ENCODE assay signal across 15 cellular contexts in genomic region chr10:63553031-63553430, GRCh38. TPM values are rescaled to one million over a fixed set of nuclear protein-coding genes. Genes with fewer than 3 reads are reported as not detected.
A peak's percentile ranks its signal among the peaks of the same experiment; 100 is the strongest.
DNase-seq lines count a peak whose midpoint lies in the region; ATAC-seq, FAIRE-seq and TF ChIP-seq lines count a peak whose summit lies in the region.
"Had no signal": no experiment of that assay in that cellular context is flagged by ENCODE, and none has a peak within 500 bp of the region (broad histone marks: within the 10 kb centered on the region; RNA-seq: fewer than 3 reads in every experiment).

No MANE protein-coding gene starts in this region.

- H3K27ac ChIP-seq in AG04450 (ENCODE audit: low read depth, low read length) (peak overlapping the region; percentile 34), brain microvascular endothelial cell (peak overlapping the region; percentile 100), transverse colon (no peak overlapping the region), HepG2 (ENCODE audit: extremely low read length, insufficient read depth, low read length) (no peak overlapping the region)
- H3K27ac ChIP-seq: BLaER1 had no signal

- H3K4me1 ChIP-seq in transverse colon (peaks cover 0 to 15% (median 5%) of the 10 kb centered on the region in 4 donors), HepG2 (ENCODE audit: insufficient read depth, low read length) (peaks cover 27% of the 10 kb centered on the region), mucosa of descending colon (ENCODE audit: low read depth) (no peaks in the 10 kb centered on the region)

- POLR2A ChIA-PET in AG04450 (lab: Yijun Ruan, JAX) (no interaction called here), HepG2 (lab: Yijun Ruan, JAX) (no interaction called here)

- H3K9me3 ChIP-seq in AG04450 (ENCODE audit: control insufficient read depth, insufficient read depth, low read length) (no peaks in the 10 kb centered on the region), transverse colon (no peaks in the 10 kb centered on the region), HepG2 (ENCODE audit: low read length) (no peaks in the 10 kb centered on the region), mucosa of descending colon (no peaks in the 10 kb centered on the region)
- H3K9me3 ChIP-seq: thoracic aorta had no signal

- DNase-seq in AG04450 (ENCODE audit: low read depth, low spot score) (peak; percentile 18), HPDE6-E6E7 (ENCODE audit: extremely low spot score) (peak; percentile 67), brain microvascular endothelial cell (peak; percentile 75), kidney tubule cell (ENCODE audit: low spot score) (peak; percentile 68), transverse colon (no peak), ACHN (no peak), HepG2 (ENCODE audit: low spot score) (no peak), mucosa of descending colon (no peak)
- DNase-seq: activated naive CD4-positive, alpha-beta T cell treated with anti-CD3 and anti-CD28 coated beads, Interleukin-2, amount 50 U/mL, for 16 hours; endodermal cell; NCI-H2029 treated with DMSO at 0.1 percent for 48 hours; nucleus accumbens had no signal

- no peak overlapping the region for H3K4me3 ChIP-seq in AG04450 (ENCODE audit: low read depth, low read length)
- no peak overlapping the region for H3K4me3 ChIP-seq in brain microvascular endothelial cell (ENCODE audit: low read depth, low read length)
- H3K4me3 ChIP-seq in transverse colon, result no peak overlapping the region
- no peak overlapping the region for H3K4me3 ChIP-seq in HepG2 (replicated peaks in 1 of 3; ENCODE audit: insufficient read depth in 1 of 3, low read depth in 2 of 3, low read length in 3 of 3)
- no peak overlapping the region for H3K4me3 ChIP-seq in mucosa of descending colon
- H3K4me3 ChIP-seq: BLaER1, GM12878, thoracic aorta had no signal

- no peak overlapping the region for H3K4me2 ChIP-seq in HepG2 (ENCODE audit: low read depth, low read length)
- H3K4me2 ChIP-seq: BLaER1 had no signal

- TF ChIP-seq RAD21 in HepG2 (CRISPR knock-in tag; IDR thresholded peaks at IDR 0.05), result no peak

- CTCF ChIA-PET in AG04450 (lab: Charles Lee), result no interaction called here
- CTCF ChIA-PET in HepG2 (lab: Yijun Ruan, JAX; ENCODE audit: low intra/inter-chr PET ratio, low total read pairs), result no interaction called here

- TF ChIP-seq CTCF in AG04450 (IDR thresholded peaks at IDR 0.05; ENCODE audit: low read depth, low read length), result no peak
- TF ChIP-seq CTCF in brain microvascular endothelial cell (IDR thresholded peaks at IDR 0.05; ENCODE audit: low read depth, low read length, missing control alignments), result no peak
- no peak for TF ChIP-seq CTCF in transverse colon (IDR thresholded peaks at IDR 0.05)
- TF ChIP-seq CTCF in HepG2 (CRISPR knock-in tag; IDR thresholded peaks at IDR 0.05), result no peak
- no peak for TF ChIP-seq CTCF in mucosa of descending colon (IDR thresholded peaks at IDR 0.05)

- H3K9ac ChIP-seq in HepG2 (ENCODE audit: insufficient read depth, low read depth, low read length), result no peak overlapping the region
- H3K9ac ChIP-seq: BLaER1 had no signal

- ATAC-seq in HepG2 (no peak), mucosa of descending colon (no peak)
- ATAC-seq: GM12878 had no signal

- in situ Hi-C loops in brain microvascular endothelial cell (cut with HindIII; ENCODE audit: low pct_ligation_motif_present, low sequenced_read_pairs) (no loop called here), transverse colon (cut with MboI; ENCODE audit: low pct_ligation_motif_present in 1 of 4, low pct_unique_long_range_greater_than_20kb in 1 of 4, low sequenced_read_pairs in 3 of 4) (no loop called here), ACHN (cut with HindIII; ENCODE audit: low pct_ligation_motif_present, low pct_unique_long_range_greater_than_20kb, low sequenced_read_pairs) (no loop called here), HepG2 (cut with HindIII; ENCODE audit: extremely low pct_ligation_motif_present, low pct_unique_long_range_greater_than_20kb) (no loop called here)

- FAIRE-seq in HepG2 (lab: Jason Lieb, UNC), result no peak
- FAIRE-seq: GM12878 had no signal

- H2AFZ ChIP-seq in HepG2 (ENCODE audit: low read length), result no peak overlapping the region

- no TSS peak for BruUV-seq in HepG2 (replicated peaks; lab: Mats Ljungman, UMichigan)

- no peaks in the 10 kb centered on the region for H4K20me1 ChIP-seq in HepG2 (ENCODE audit: insufficient read depth, low read length)

- H3K36me3 ChIP-seq in brain microvascular endothelial cell (replicated peaks) (no peaks in the 10 kb centered on the region), transverse colon (no peaks in the 10 kb centered on the region), HepG2 (replicated peaks in 1 of 2; ENCODE audit: control insufficient read depth in 1 of 2, insufficient read depth in 2 of 2, low read length in 2 of 2) (no peaks in the 10 kb centered on the region), mucosa of descending colon (ENCODE audit: low read depth) (no peaks in the 10 kb centered on the region)
- H3K36me3 ChIP-seq: thoracic aorta had no signal

- no peak for TF ChIP-seq POLR2A in transverse colon (IDR thresholded peaks at IDR 0.05)
- TF ChIP-seq POLR2A in HepG2 (IDR thresholded peaks at IDR 0.05; ENCODE audit: insufficient read depth in 1 of 2, low read depth in 2 of 2, low read length in 2 of 2), result no peak

- intact Hi-C loops in transverse colon (cut with DNase I; ENCODE audit: low total_unique reads) (no loop called here), HepG2 (cut with micrococcal nuclease; ENCODE audit: unreplicated experiment) (no loop called here), mucosa of descending colon (cut with DNase I, micrococcal nuclease) (no loop called here)

- H3K27me3 ChIP-seq in AG04450 (ENCODE audit: control insufficient read depth, insufficient read depth, low read length) (no peaks in the 10 kb centered on the region), brain microvascular endothelial cell (replicated peaks) (no peaks in the 10 kb centered on the region), transverse colon (no peaks in the 10 kb centered on the region), HepG2 (ENCODE audit: control insufficient read depth in 1 of 2, insufficient read depth in 2 of 2, low read length in 2 of 2) (no peaks in the 10 kb centered on the region)
- H3K27me3 ChIP-seq: BLaER1 had no signal

- WGBS in transverse colon (ENCODE audit: low coverage in 1 of 2), 2 donors, result 86 to 87% methylated on average over 2 to 4 of the region's 4 CpGs
- WGBS in HepG2 (ENCODE audit: low lambda C conversion rate), result 98% methylated on average over 4 of the region's 4 CpGs

- H3K79me2 ChIP-seq in HepG2 (ENCODE audit: insufficient read depth, low read length), result peaks cover 4% of the 10 kb centered on the region

- TF ChIP-seq EP300 in transverse colon (IDR thresholded peaks at IDR 0.05; ENCODE audit: low read depth) (no peak), HepG2 (IDR thresholded peaks at IDR 0.05; ENCODE audit: low read depth in 2 of 2, low read length in 2 of 2) (no peak), HepG2 (CRISPR knock-in tag; IDR thresholded peaks at IDR 0.05; ENCODE audit: borderline replicate concordance) (no peak)

TF ChIP-seq in HepG2, 621 proteins besides CTCF, POLR2A, EP300 and RAD21:
- TF ChIP-seq, protein P1, sequence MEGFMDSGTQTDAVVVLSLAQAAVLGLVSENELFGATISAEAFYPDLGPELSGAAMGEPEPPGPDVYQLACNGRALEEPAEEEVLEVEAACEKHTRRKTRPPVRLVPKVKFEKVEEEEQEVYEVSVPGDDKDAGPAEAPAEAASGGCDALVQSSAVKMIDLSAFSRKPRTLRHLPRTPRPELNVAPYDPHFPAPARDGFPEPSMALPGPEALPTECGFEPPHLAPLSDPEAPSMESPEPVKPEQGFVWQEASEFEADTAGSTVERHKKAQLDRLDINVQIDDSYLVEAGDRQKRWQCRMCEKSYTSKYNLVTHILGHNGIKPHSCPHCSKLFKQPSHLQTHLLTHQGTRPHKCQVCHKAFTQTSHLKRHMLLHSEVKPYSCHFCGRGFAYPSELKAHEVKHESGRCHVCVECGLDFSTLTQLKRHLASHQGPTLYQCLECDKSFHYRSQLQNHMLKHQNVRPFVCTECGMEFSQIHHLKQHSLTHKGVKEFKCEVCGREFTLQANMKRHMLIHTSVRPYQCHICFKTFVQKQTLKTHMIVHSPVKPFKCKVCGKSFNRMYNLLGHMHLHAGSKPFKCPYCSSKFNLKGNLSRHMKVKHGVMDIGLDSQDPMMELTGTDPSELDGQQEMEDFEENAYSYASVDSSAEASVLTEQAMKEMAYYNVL (CRISPR knock-in tag; IDR thresholded peaks at IDR 0.05; ENCODE audit: borderline replicate concordance), result no peak
- TF ChIP-seq EHMT2 (IDR thresholded peaks at IDR 0.05; ENCODE audit: borderline replicate concordance, low read depth, low read length), result no peak
- TF ChIP-seq ZNF652 (CRISPR knock-in tag; IDR thresholded peaks at IDR 0.05; ENCODE audit: borderline replicate concordance, low read depth), result no peak
- no peak for TF ChIP-seq MIER3 (CRISPR knock-in tag; IDR thresholded peaks at IDR 0.05; ENCODE audit: borderline replicate concordance)
TF ChIP-seq in HepG2: peak in this region for 0.

RNA-seq across cellular contexts. Expression of gene REEP3, which starts 31.8 kb away (rescaled TPM):
- polyA plus RNA-seq in AG04450 (2011; rRNA removed) (26.6 and 36.5 TPM in 2 replicates), HepG2 (2011; rRNA removed) (5.3 and 7.1 TPM in 2 replicates)
- polyA minus RNA-seq in AG04450 (2011; rRNA and poly(A)+ RNA removed), result 11.9 and 21.2 TPM in 2 replicates
- total RNA-seq in transverse colon (10 to 100 TPM; 23.9 to 50.1 (median 36.7) TPM), HepG2 (2016; rRNA removed; fragmentation: Illumina TruSeq; extraction: Trizol) (29.1 and 31.4 TPM in 2 replicates), mucosa of descending colon (10 to 100 TPM; 42.1 to 61.2 (median 43.4) TPM)
- total RNA-seq in HepG2 (2016; cell fraction: cytosol; rRNA removed; fragmentation: Illumina TruSeq; extraction: Trizol; ENCODE audit: low read depth), result 23.6 and 27.7 TPM in 2 replicates
- total RNA-seq in HepG2 (2016; cell fraction: insoluble cytoplasmic fraction; rRNA removed; fragmentation: Illumina TruSeq; extraction: Trizol), result 27.1 and 27.9 TPM in 2 replicates
- 34.9 and 39.7 TPM in 2 replicates for total RNA-seq in HepG2 (2016; cell fraction: membrane; rRNA removed; fragmentation: Illumina TruSeq; extraction: Trizol)
- total RNA-seq in HepG2 (2016; cell fraction: nucleus; rRNA removed; fragmentation: Illumina TruSeq; extraction: Trizol), result 13.9 and 19.8 TPM in 2 replicates
- polyA plus RNA-seq in HepG2 (2011; cell fraction: cytosol; rRNA removed), result 5.4 and 8.4 TPM in 2 replicates
- polyA plus RNA-seq in HepG2 (2011; cell fraction: nucleus; rRNA removed), result 2.7 and 4.4 TPM in 2 replicates
- 8.7 and 10.0 TPM in 2 replicates for polyA plus RNA-seq in HepG2 (2012)
- 45.4 and 52.0 TPM in 2 replicates for polyA plus RNA-seq in HepG2 (2016; cell fraction: cytosol; fragmentation: Illumina TruSeq; extraction: Trizol; ENCODE audit: low read depth)
- polyA plus RNA-seq in HepG2 (2016; cell fraction: insoluble cytoplasmic fraction; fragmentation: Illumina TruSeq; extraction: Trizol; ENCODE audit: low read depth), result 20.1 and 20.9 TPM in 2 replicates
- 31.9 and 38.5 TPM in 2 replicates for polyA plus RNA-seq in HepG2 (2016; cell fraction: membrane; fragmentation: Illumina TruSeq; extraction: Trizol; ENCODE audit: low read depth)
- 25.8 and 29.3 TPM in 2 replicates for polyA plus RNA-seq in HepG2 (2016; cell fraction: nucleus; fragmentation: Illumina TruSeq; extraction: Trizol; ENCODE audit: insufficient read depth, low read depth)
- 2.4 and 4.6 TPM in 2 replicates for polyA minus RNA-seq in HepG2 (2011; rRNA and poly(A)+ RNA removed; ENCODE audit: low replicate concordance)
- polyA minus RNA-seq in HepG2 (2011; cell fraction: cytosol; rRNA and poly(A)+ RNA removed), result 9.3 and 9.6 TPM in 2 replicates
- polyA minus RNA-seq in HepG2 (2011; cell fraction: nucleus; rRNA and poly(A)+ RNA removed), result 6.3 and 7.8 TPM in 2 replicates

Comparison
In these comparisons a context has a peak if more than half of its experiments do, and no peak if none do; other contexts are left out.
1. DNase-seq: peak in AG04450 (single experiment), HPDE6-E6E7 (single experiment), brain microvascular endothelial cell (single experiment) and kidney tubule cell (single experiment); none in transverse colon (single experiment), ACHN (single experiment), HepG2 (single experiment) and mucosa of descending colon (0 of 3).
2. H3K27ac ChIP-seq: peak in AG04450 (single experiment) and brain microvascular endothelial cell (single experiment); none in transverse colon (0 of 4) and HepG2 (single experiment).